ENCODE assay signal across 15 cellular contexts in the genomic region with DNA sequence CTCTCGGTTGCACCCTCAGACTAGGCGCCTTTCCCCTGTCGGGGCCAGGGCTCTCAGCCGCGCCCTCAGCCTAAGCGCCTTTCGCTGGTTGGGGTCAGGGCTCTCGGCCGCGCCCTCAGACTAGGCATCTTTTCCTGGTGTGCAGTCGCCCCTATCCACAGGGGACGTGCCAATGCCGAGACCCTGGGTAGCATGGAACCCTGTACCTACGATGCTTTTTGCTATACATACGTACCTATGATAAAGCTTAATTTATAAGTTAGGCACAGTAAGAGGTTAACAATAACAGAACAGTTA. TPM values are rescaled to one million over a fixed set of nuclear protein-coding genes. Genes with fewer than 3 reads are reported as not detected.
DNase-seq lines count a peak whose midpoint lies in the region; ATAC-seq and TF ChIP-seq lines count a peak whose summit lies in the region.
"Had no signal": no experiment of that assay in that cellular context is flagged by ENCODE, and none has a peak within 500 bp of the region (broad histone marks: within the 10 kb centered on the region; RNA-seq: fewer than 3 reads in every experiment).

No MANE protein-coding gene starts in this region.

- H3K4me3 Mint-ChIP-seq in activated CD4-positive, alpha-beta T cell treated with anti-CD3 and anti-CD28 coated beads, Interleukin-2, amount 10 ng/mL, durations not matched to agents 24 days and 14 days, result no peak overlapping the region

- intact Hi-C loops in activated CD4-positive, alpha-beta T cell treated with anti-CD3 and anti-CD28 coated beads, Interleukin-2, amount 10 ng/mL, durations not matched to agents 24 days and 14 days (cut with micrococcal nuclease), result no loop called here
- intact Hi-C loops in colonic mucosa (cut with DNase I) (no loop called here), posterior vena cava (cut with DNase I) (no loop called here), testis (cut with DNase I; ENCODE audit: low total_unique reads) (no loop called here)

- H3K4me3 ChIP-seq in HL-60 (replicated peaks; ENCODE audit: insufficient read depth, low read length), result no peak overlapping the region
- H3K4me3 ChIP-seq in colonic mucosa, result peak overlapping the region; percentile 20
- H3K4me3 ChIP-seq in testis, result no peak overlapping the region
- H3K4me3 ChIP-seq: GM12878 had no signal

- H3K9me3 ChIP-seq in colonic mucosa (no peaks in the 10 kb centered on the region), testis (no peaks in the 10 kb centered on the region)

- no peaks in the 10 kb centered on the region for H3K36me3 ChIP-seq in colonic mucosa
- H3K36me3 ChIP-seq in testis (ENCODE audit: low read depth, missing control alignments), result no peaks in the 10 kb centered on the region

- no peak for TF ChIP-seq POLR2A in testis (IDR thresholded peaks at IDR 0.05)

- no peaks in the 10 kb centered on the region for H3K9me3 Mint-ChIP-seq in activated CD4-positive, alpha-beta T cell treated with anti-CD3 and anti-CD28 coated beads, Interleukin-2, amount 10 ng/mL, durations not matched to agents 24 days and 14 days

- no peaks in the 10 kb centered on the region for H3K27me3 ChIP-seq in HL-60 (ENCODE audit: insufficient read depth, poor library complexity, severe bottlenecking)
- no peaks in the 10 kb centered on the region for H3K27me3 ChIP-seq in colonic mucosa
- H3K27me3 ChIP-seq in testis, result no peaks in the 10 kb centered on the region

- peak overlapping the region; percentile 29 for H3K27ac Mint-ChIP-seq in activated CD4-positive, alpha-beta T cell treated with anti-CD3 and anti-CD28 coated beads, Interleukin-2, amount 10 ng/mL, durations not matched to agents 24 days and 14 days

- H3K4me1 Mint-ChIP-seq in activated CD4-positive, alpha-beta T cell treated with anti-CD3 and anti-CD28 coated beads, Interleukin-2, amount 10 ng/mL, durations not matched to agents 24 days and 14 days, result peaks cover 32% of the 10 kb centered on the region

- H3K27me3 Mint-ChIP-seq in activated CD4-positive, alpha-beta T cell treated with anti-CD3 and anti-CD28 coated beads, Interleukin-2, amount 10 ng/mL, durations not matched to agents 24 days and 14 days, result no peaks in the 10 kb centered on the region

- ATAC-seq in HG03196 (IDR thresholded peaks at IDR 0.05; ENCODE audit: unreplicated experiment), result no peak
- ATAC-seq: GM12878 had no signal

- H3K9ac ChIP-seq in colonic mucosa (ENCODE audit: low read depth in 2 of 2, low read length in 2 of 2), result peak overlapping the region; percentile 66 to 76

- WGBS in testis, 2 donors, result 86 to 96% methylated on average over 15 of the region's 15 CpGs

- H3K4me1 ChIP-seq in colonic mucosa, result peaks cover 31% of the 10 kb centered on the region
- peaks cover 8% of the 10 kb centered on the region for H3K4me1 ChIP-seq in testis

- no peak for DNase-seq in activated CD4-positive, alpha-beta T cell treated with anti-CD3 and anti-CD28 coated beads, Interleukin-2, amount 10 ng/mL, durations not matched to agents 24 days and 14 days
- no peak for DNase-seq in activated CD4-positive, alpha-beta T cell treated with anti-CD3 and anti-CD28 coated beads for 1 hour
- DNase-seq in HL-60 (ENCODE audit: low read depth in 1 of 2, low spot score in 1 of 2) (no peak), colonic mucosa (peak; percentile 50), posterior vena cava (ENCODE audit: low spot score) (peak; percentile 77), testis (no peak), pons (ENCODE audit: low spot score) (no peak)
- DNase-seq: MV-4-11, NCI-H1436, NCI-H2029 treated with DMSO at 0.1 percent for 48 hours, NCI-H510A, NCI-H82 had no signal

- no peak for TF ChIP-seq CTCF in HL-60 (IDR thresholded peaks at IDR 0.05; ENCODE audit: insufficient read depth, low read length)
- no peak for TF ChIP-seq CTCF in colonic mucosa (IDR thresholded peaks at IDR 0.05)
- no peak for TF ChIP-seq CTCF in testis (IDR thresholded peaks at IDR 0.05)

- H3K36me3 Mint-ChIP-seq in activated CD4-positive, alpha-beta T cell treated with anti-CD3 and anti-CD28 coated beads, Interleukin-2, amount 10 ng/mL, durations not matched to agents 24 days and 14 days (ENCODE audit: low read depth), result peaks cover 55% of the 10 kb centered on the region

- H3K27ac ChIP-seq in HL-60 (replicated peaks) (peak overlapping the region; percentile 42), colonic mucosa (peak overlapping the region; percentile 78), testis (no peak overlapping the region)
- H3K27ac ChIP-seq: C4-2B had no signal

RNA-seq across cellular contexts. Expression of gene ACSF3, which starts 9.1 kb away (rescaled TPM):
- total RNA-seq in activated CD4-positive, alpha-beta T cell treated with anti-CD3 and anti-CD28 coated beads, Interleukin-2, amount 10 ng/mL, durations not matched to agents 24 days and 14 days, result 41.1 and 41.6 TPM in 2 replicates
- total RNA-seq in colonic mucosa (10 to 100 TPM; 60.2 TPM), posterior vena cava (10 to 100 TPM; 19.1 to 21.4 TPM), testis (10 to 100 TPM; 61.0 to 70.1 TPM)
- 30.3 TPM for polyA plus RNA-seq in testis (ENCODE audit: insufficient read depth, low read depth, low replicate concordance)

Comparison
In these comparisons a context has a peak if more than half of its experiments do, and no peak if none do; other contexts are left out.
1. DNase-seq: peak in colonic mucosa (single experiment) and posterior vena cava (single experiment); none in activated CD4-positive, alpha-beta T cell treated with anti-CD3 and anti-CD28 coated beads, Interleukin-2, amount 10 ng/mL, durations not matched to agents 24 days and 14 days (single experiment), activated CD4-positive, alpha-beta T cell treated with anti-CD3 and anti-CD28 coated beads for 1 hour (single experiment), HL-60 (0 of 2), testis (single experiment) and pons (single experiment).
2. H3K27ac ChIP-seq: peak in HL-60 (single experiment) and colonic mucosa (single experiment); none in testis (0 of 2).